ENCODE assay signal across 10 cellular contexts in genomic region chr9:121200346-121200745, GRCh38. TPM values are rescaled to one million over a fixed set of nuclear protein-coding genes. Genes with fewer than 3 reads are reported as not detected.
DNase-seq lines count a peak whose midpoint lies in the region; ATAC-seq, FAIRE-seq and TF ChIP-seq lines count a peak whose summit lies in the region.
"Had no signal": no experiment of that assay in that cellular context is flagged by ENCODE, and none has a peak within 500 bp of the region (broad histone marks: within the 10 kb centered on the region; RNA-seq: fewer than 3 reads in every experiment).

No MANE protein-coding gene starts in this region.

- no peak for TF ChIP-seq CTCF in astrocyte (IDR thresholded peaks at IDR 0.05; ENCODE audit: insufficient read depth, low read depth, low read length)
- TF ChIP-seq CTCF in lower lobe of right lung (IDR thresholded peaks at IDR 0.05): no peak
- TF ChIP-seq CTCF in type B pancreatic cell (conservative IDR thresholded peaks at IDR 0.05): no peak
- TF ChIP-seq CTCF in GM13977 (IDR thresholded peaks at IDR 0.05; ENCODE audit: extremely low read depth, insufficient read depth, missing control alignments): no peak

- no peaks in the 10 kb centered on the region for H3K27me3 Mint-ChIP-seq in activated naive CD4-positive, alpha-beta T cell treated with anti-CD3 and anti-CD28 coated beads for 36 hours (ENCODE audit: low read depth)
- no peaks in the 10 kb centered on the region for H3K27me3 Mint-ChIP-seq in astrocyte (ENCODE audit: low read depth, unreplicated experiment)
- no peaks in the 10 kb centered on the region for H3K27me3 Mint-ChIP-seq in type B pancreatic cell

- H3K9me3 ChIP-seq in astrocyte (ENCODE audit: insufficient read depth, low read depth, low read length): no peaks in the 10 kb centered on the region
- no peaks in the 10 kb centered on the region for H3K9me3 ChIP-seq in lower lobe of right lung

- H3K4me3 ChIP-seq in astrocyte (ENCODE audit: insufficient read depth, low read depth, low read length): peak overlapping the region; percentile 78
- peak overlapping the region; percentile 91 for H3K4me3 ChIP-seq in lower lobe of right lung

- intact Hi-C loops in activated naive CD4-positive, alpha-beta T cell treated with anti-CD3 and anti-CD28 coated beads for 36 hours (cut with micrococcal nuclease): loop anchor here (2.0 to 5.0 kb wide), 7 partner anchors 14 to 488 kb away; partner anchors contain the start of genes MEGF9, PHF19 and STOM
- intact Hi-C loops in lower lobe of right lung (cut with DNase I): no loop called here

- H3K36me3 Mint-ChIP-seq in activated naive CD4-positive, alpha-beta T cell treated with anti-CD3 and anti-CD28 coated beads for 36 hours (ENCODE audit: low read depth): peaks cover 4% of the 10 kb centered on the region
- H3K36me3 Mint-ChIP-seq in astrocyte (ENCODE audit: low read depth, unreplicated experiment) (no peaks in the 10 kb centered on the region), type B pancreatic cell (no peaks in the 10 kb centered on the region)

- peaks cover 64% of the 10 kb centered on the region for H3K79me2 ChIP-seq in astrocyte (ENCODE audit: insufficient read depth, low read length)

- H3K4me3 Mint-ChIP-seq in activated naive CD4-positive, alpha-beta T cell treated with anti-CD3 and anti-CD28 coated beads for 36 hours: peak overlapping the region; percentile 89
- H3K4me3 Mint-ChIP-seq in astrocyte (ENCODE audit: unreplicated experiment): peak overlapping the region; percentile 98
- peak overlapping the region; percentile 96 for H3K4me3 Mint-ChIP-seq in type B pancreatic cell

- H3K4me2 ChIP-seq in astrocyte (ENCODE audit: low read length): peak overlapping the region; percentile 85

- H3K27ac ChIP-seq in astrocyte (ENCODE audit: low read depth, low read length) (peak overlapping the region; percentile 81), lower lobe of right lung (peak overlapping the region; percentile 94)

- ATAC-seq in lower lobe of right lung: no peak
- ATAC-seq in HG02610 (IDR thresholded peaks at IDR 0.05; ENCODE audit: unreplicated experiment): no peak

- peak overlapping the region; percentile 79 for H3K27ac Mint-ChIP-seq in activated naive CD4-positive, alpha-beta T cell treated with anti-CD3 and anti-CD28 coated beads for 36 hours
- H3K27ac Mint-ChIP-seq in astrocyte (ENCODE audit: unreplicated experiment) (no peak overlapping the region), type B pancreatic cell (peak overlapping the region; percentile 89)

- CTCF ChIA-PET in activated naive CD4-positive, alpha-beta T cell treated with anti-CD3 and anti-CD28 coated beads for 36 hours (lab: Charles Lee): interaction anchor here (1.2 kb wide), 1 partner anchor 78 kb away, joined by 4 read pairs; no protein-coding TSS in a partner anchor

- in situ Hi-C loops in GM13977 (cut with MboI; ENCODE audit: low pct_unique_long_range_greater_than_20kb, low sequenced_read_pairs, unreplicated experiment): no loop called here

- peaks cover 17% of the 10 kb centered on the region for H3K4me1 ChIP-seq in astrocyte (ENCODE audit: insufficient read depth, low read length)
- H3K4me1 ChIP-seq in lower lobe of right lung: peaks cover 59% of the 10 kb centered on the region

- peak overlapping the region; percentile 86 for H3K9ac ChIP-seq in astrocyte (ENCODE audit: low read length)

- H3K36me3 ChIP-seq in astrocyte (ENCODE audit: insufficient read depth, low read length) (no peaks in the 10 kb centered on the region), lower lobe of right lung (no peaks in the 10 kb centered on the region)

- peaks cover 56% of the 10 kb centered on the region for H4K20me1 ChIP-seq in astrocyte (ENCODE audit: insufficient read depth, low read length)

- no peak for DNase-seq in activated naive CD4-positive, alpha-beta T cell treated with anti-CD3 and anti-CD28 coated beads for 36 hours
- no peak for DNase-seq in activated naive CD4-positive, alpha-beta T cell treated with anti-CD3 and anti-CD28 coated beads, Interleukin-2, amount 50 U/mL, for 16 hours
- DNase-seq in astrocyte (ENCODE audit: low read depth) (no peak), lower lobe of right lung (no peak), type B pancreatic cell (ENCODE audit: extremely low spot score, unreplicated experiment) (no peak), GM13977 (ENCODE audit: low spot score) (no peak)
- no peak for DNase-seq in stimulated activated CD4-positive, alpha-beta T cell treated with anti-CD3 and anti-CD28 coated beads, Interleukin-4, amount 100 ng/mL, for 4 hours
- DNase-seq: NCI-H2081 treated with DMSO at 0.1 percent for 48 hours had no signal

- no peaks in the 10 kb centered on the region for H3K9me3 Mint-ChIP-seq in activated naive CD4-positive, alpha-beta T cell treated with anti-CD3 and anti-CD28 coated beads for 36 hours
- H3K9me3 Mint-ChIP-seq in astrocyte (ENCODE audit: unreplicated experiment) (no peaks in the 10 kb centered on the region), type B pancreatic cell (no peaks in the 10 kb centered on the region)

- H3K27me3 ChIP-seq in astrocyte (ENCODE audit: insufficient read depth, low read length) (no peaks in the 10 kb centered on the region), lower lobe of right lung (ENCODE audit: low read depth) (no peaks in the 10 kb centered on the region)

- peaks cover 50% of the 10 kb centered on the region for H3K4me1 Mint-ChIP-seq in activated naive CD4-positive, alpha-beta T cell treated with anti-CD3 and anti-CD28 coated beads for 36 hours (ENCODE audit: low read depth)
- peaks cover 37% of the 10 kb centered on the region for H3K4me1 Mint-ChIP-seq in astrocyte (ENCODE audit: low read depth, unreplicated experiment)
- peaks cover 32% of the 10 kb centered on the region for H3K4me1 Mint-ChIP-seq in type B pancreatic cell (ENCODE audit: unreplicated experiment)

- no peak for FAIRE-seq in astrocyte (lab: Jason Lieb, UNC)
- FAIRE-seq: G401.6 had no signal

- no peak overlapping the region for H2AFZ ChIP-seq in astrocyte (ENCODE audit: low read depth, low read length)

RNA-seq across cellular contexts. Expression of gene RAB14, which starts 1.3 kb away (rescaled TPM):
- 10 to 100 TPM; 61.1 to 64.2 TPM for total RNA-seq in activated naive CD4-positive, alpha-beta T cell treated with anti-CD3 and anti-CD28 coated beads for 36 hours
- total RNA-seq in astrocyte (72.1 and 77.0 TPM in 2 replicates), lower lobe of right lung (101 TPM), type B pancreatic cell (ENCODE audit: low replicate concordance) (59.4 and 83.7 TPM in 2 replicates)
